15 cellular contexts compared by ENCODE assay signal in the genomic region with DNA sequence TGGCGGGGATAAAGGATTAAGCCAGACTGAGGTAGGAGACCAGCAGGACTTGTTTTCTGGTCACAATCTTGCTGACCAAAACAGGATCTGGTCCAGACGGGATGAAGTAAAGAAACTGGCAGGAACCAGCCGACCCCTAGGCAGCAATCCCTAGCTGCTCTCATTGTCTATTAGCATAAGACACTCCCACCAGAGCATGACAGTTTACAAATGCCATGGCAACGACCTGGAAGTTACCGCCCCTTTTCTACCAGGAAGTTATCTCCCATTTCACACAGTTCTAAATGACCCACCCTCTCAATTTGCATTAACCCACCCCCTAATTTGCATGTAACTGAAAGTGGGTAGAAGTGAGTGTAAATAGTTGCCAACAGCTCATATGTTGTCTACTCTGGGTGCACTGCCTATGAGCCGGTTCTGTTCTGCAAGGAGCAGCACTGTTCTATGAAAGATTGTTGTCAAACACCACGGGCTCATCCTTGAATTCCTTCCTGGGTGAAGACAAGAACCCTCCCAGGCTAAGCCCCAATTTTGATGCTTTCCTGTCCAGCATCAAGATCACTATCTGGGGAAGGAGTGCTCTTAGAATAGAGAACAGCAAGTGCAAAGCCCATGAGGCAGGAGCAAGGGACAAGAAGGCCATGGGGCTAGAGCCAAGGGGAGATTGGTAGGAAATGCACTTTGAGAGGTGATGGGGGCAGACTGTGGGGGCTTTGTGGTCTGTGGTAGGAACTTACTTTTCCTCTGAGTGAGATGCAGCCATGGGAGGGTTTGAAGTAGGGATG. TPM values are rescaled to one million over a fixed set of nuclear protein-coding genes. Genes with fewer than 3 reads are reported as not detected.
DNase-seq lines count a peak whose midpoint lies in the region; TF ChIP-seq lines count a peak whose summit lies in the region.
"Had no signal": no experiment of that assay in that cellular context is flagged by ENCODE, and none has a peak within 500 bp of the region (broad histone marks: within the 10 kb centered on the region; RNA-seq: fewer than 3 reads in every experiment).

No MANE protein-coding gene starts in this region.

- no peak overlapping the region for H2AFZ ChIP-seq in neuronal stem cell (ENCODE audit: low read length)
- H2AFZ ChIP-seq: GM23248 had no signal

- no peak overlapping the region for H3K14ac ChIP-seq in neuronal stem cell (ENCODE audit: low read length)

- H3K27me3 ChIP-seq in neuronal stem cell (ENCODE audit: control insufficient read depth in 3 of 3, insufficient read depth in 3 of 3, low read depth in 1 of 3, low read length in 3 of 3), result no peaks in the 10 kb centered on the region
- H3K27me3 ChIP-seq: neutrophil had no signal

- no peak overlapping the region for H4K91ac ChIP-seq in neuronal stem cell (ENCODE audit: low read depth, low read length, poor library complexity)

- H4K8ac ChIP-seq in neuronal stem cell (ENCODE audit: low read depth, low read length), result no peak overlapping the region

- WGBS in neuronal stem cell (ENCODE audit: extremely low coverage in 2 of 2, insufficient read length in 2 of 2, insufficient replicate concordance in 1 of 2), 2 donors, result no CpG with 5 or more reads among the region's 7 CpGs

- no peak overlapping the region for H3K4me3 ChIP-seq in NB4 (ENCODE audit: low read depth, low read length)
- no peak overlapping the region for H3K4me3 ChIP-seq in neuronal stem cell (ENCODE audit: low read length in 2 of 2)
- H3K4me3 ChIP-seq: GM23248 had no signal

- no peak overlapping the region for H2BK15ac ChIP-seq in neuronal stem cell (ENCODE audit: low read length)

- no peak overlapping the region for H3K4ac ChIP-seq in neuronal stem cell (ENCODE audit: low read length)

- TF ChIP-seq CTCF in NB4 (IDR thresholded peaks at IDR 0.05; ENCODE audit: low read depth, low read length), result no peak

- no peak overlapping the region for H3K18ac ChIP-seq in neuronal stem cell (ENCODE audit: low read length)

- no peaks in the 10 kb centered on the region for H3K4me1 ChIP-seq in neuronal stem cell (ENCODE audit: control insufficient read depth in 2 of 2, insufficient read depth in 1 of 2, low read depth in 1 of 2, low read length in 2 of 2)

- no peak for TF ChIP-seq POLR2A in NB4 (IDR thresholded peaks at IDR 0.05; ENCODE audit: extremely low read depth, insufficient read length)

- DNase-seq in DMS 273 (lab: John Stamatoyannopoulos, UW; ENCODE audit: unreplicated experiment) (peak; percentile 31), DMS 273 treated with DMSO at 0.1 percent for 48 hours (lab: John Stamatoyannopoulos, UW) (no peak), NB4 (ENCODE audit: low read depth) (peak; percentile 33), amniotic epithelial cell (ENCODE audit: low read depth) (peak; percentile 41), mucosa of gallbladder (ENCODE audit: low spot score) (peak; percentile 51), T-helper 1 cell (no peak), middle frontal gyrus (ENCODE audit: extremely low spot score, low spot score) (no peak), neuronal stem cell (ENCODE audit: low spot score) (no peak)
- DNase-seq: activated CD8-positive, alpha-beta memory T cell treated with anti-CD3 and anti-CD28 coated beads for 24 hours; amygdala; GM23248; NCI-H1436; stimulated activated CD4-positive, alpha-beta T cell treated with anti-CD3 and anti-CD28 coated beads, Interleukin-1b, Interleukin-23, amount 100 ng/mL, for 48 hours had no signal

- no peaks in the 10 kb centered on the region for H3K36me3 ChIP-seq in neuronal stem cell (replicated peaks in 1 of 2; ENCODE audit: control insufficient read depth in 2 of 2, insufficient read depth in 2 of 2, low read length in 2 of 2)
- H3K36me3 ChIP-seq: neutrophil had no signal

- H3K27ac ChIP-seq in neuronal stem cell (replicated peaks; ENCODE audit: low read length), result no peak overlapping the region
- H3K27ac ChIP-seq: 22Rv1, GM23248, neutrophil had no signal

- no peak overlapping the region for H2AK5ac ChIP-seq in neuronal stem cell (ENCODE audit: low read depth, low read length)

- H2BK12ac ChIP-seq in neuronal stem cell (ENCODE audit: low read length), result no peak overlapping the region

- peaks cover 10 to 11% of the 10 kb centered on the region in 2 donors for H3K9me3 ChIP-seq in neuronal stem cell (replicated peaks in 1 of 2; ENCODE audit: control insufficient read depth in 2 of 2, insufficient read depth in 1 of 2, low read depth in 1 of 2, low read length in 2 of 2)
- H3K9me3 ChIP-seq: neutrophil had no signal

- no peak overlapping the region for H3K9ac ChIP-seq in neuronal stem cell (ENCODE audit: low read depth, low read length, poor library complexity)
- H3K9ac ChIP-seq: GM23248 had no signal

- H3K23ac ChIP-seq in neuronal stem cell (ENCODE audit: low read depth, low read length, poor library complexity), result no peak overlapping the region

- no peaks in the 10 kb centered on the region for H3K79me1 ChIP-seq in neuronal stem cell (ENCODE audit: low read depth, low read length)

- H2BK5ac ChIP-seq in neuronal stem cell (ENCODE audit: low read length), result no peak overlapping the region

- H3K4me2 ChIP-seq in neuronal stem cell (ENCODE audit: insufficient read depth, low read length, poor library complexity, severe bottlenecking), result no peak overlapping the region

- H2BK120ac ChIP-seq in neuronal stem cell (ENCODE audit: low read depth, low read length), result no peak overlapping the region

RNA-seq across cellular contexts. Expression of a gene that starts 13.9 kb away (rescaled TPM):
- total RNA-seq in mucosa of gallbladder, result 28.1 TPM
- polyA plus RNA-seq in neuronal stem cell (2013, experiment 1 of 2), result 8.9 TPM
- 8.1 TPM for polyA plus RNA-seq in neuronal stem cell (2013, experiment 2 of 2)

RNA-seq across cellular contexts. Expression of a gene that starts 37.9 kb away (rescaled TPM):
- total RNA-seq in mucosa of gallbladder, result 7.3 TPM
- not detected for polyA plus RNA-seq in neuronal stem cell (2013, experiment 1 of 2)
- not detected for polyA plus RNA-seq in neuronal stem cell (2013, experiment 2 of 2)
- total RNA-seq: GM23248 had no signal

Comparison
In these comparisons a context has a peak if more than half of its experiments do, and no peak if none do; other contexts are left out.
1. DNase-seq: peak in DMS 273 (single experiment), NB4 (single experiment), amniotic epithelial cell (single experiment) and mucosa of gallbladder (single experiment); none in DMS 273 treated with DMSO at 0.1 percent for 48 hours (single experiment), T-helper 1 cell (0 of 5), middle frontal gyrus (single experiment) and neuronal stem cell (single experiment).